Comparison of ENCODE assay signal across 20 cellular contexts in the genomic region with DNA sequence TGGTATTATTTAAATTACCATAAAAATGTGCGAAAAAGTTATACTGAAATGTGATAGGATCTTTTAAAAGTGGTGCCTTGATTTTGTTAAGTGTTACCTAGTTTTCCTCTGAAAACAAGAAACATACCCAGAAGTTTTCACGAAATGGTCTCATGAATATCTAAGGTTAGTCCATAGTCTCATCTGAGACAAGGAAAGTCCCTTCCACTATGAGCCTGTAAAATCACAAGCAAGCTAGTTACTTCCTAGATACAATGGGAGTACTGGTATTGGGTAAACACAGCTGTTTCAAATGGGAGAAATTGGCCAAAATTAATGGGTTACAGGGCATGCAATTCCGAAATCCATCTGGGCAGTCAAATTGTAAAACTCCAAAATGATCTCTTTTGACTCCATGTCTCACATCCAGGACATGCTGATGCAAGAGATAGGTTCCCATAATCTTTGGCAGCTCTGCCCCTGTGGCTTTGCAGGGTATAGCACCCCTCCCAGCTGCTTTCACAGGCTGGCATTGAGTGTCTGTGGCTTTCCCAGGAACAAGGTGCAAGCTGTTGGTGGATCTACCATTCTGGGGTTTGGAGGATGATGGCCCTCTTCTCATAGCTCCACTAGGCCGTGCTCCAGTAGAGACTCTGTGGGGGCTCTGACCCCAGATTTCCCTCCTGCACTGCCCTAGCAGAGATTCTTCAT.
A peak's percentile ranks its signal among the peaks of the same experiment; 100 is the strongest.
DNase-seq lines count a peak whose midpoint lies in the region; ATAC-seq and TF ChIP-seq lines count a peak whose summit lies in the region.
"Had no signal": no experiment of that assay in that cellular context is flagged by ENCODE, and none has a peak within 500 bp of the region (broad histone marks: within the 10 kb centered on the region; RNA-seq: fewer than 3 reads in every experiment).

No MANE protein-coding gene starts in this region.

- H3K4ac ChIP-seq in mesenchymal stem cell (ENCODE audit: low read depth in 1 of 2, low read length in 2 of 2), result no peak overlapping the region

- H4K8ac ChIP-seq in mesenchymal stem cell (ENCODE audit: low read length), result no peak overlapping the region

- no peak overlapping the region for H3K27ac Mint-ChIP-seq in chondrocyte (ENCODE audit: unreplicated experiment)
- no peak overlapping the region for H3K27ac Mint-ChIP-seq in activated CD8-positive, alpha-beta T cell treated with anti-CD3 and anti-CD28 coated beads, Interleukin-2, amount 10 ng/mL, durations not matched to agents 7 days and 5 days
- H3K27ac Mint-ChIP-seq: activated CD8-positive, alpha-beta T cell treated with anti-CD3 and anti-CD28 coated beads for 36 hours; CD8-positive, alpha-beta T cell; naive thymus-derived CD8-positive, alpha-beta T cell had no signal

- no peaks in the 10 kb centered on the region for H3K9me3 Mint-ChIP-seq in chondrocyte (ENCODE audit: low read depth)
- peaks cover 9% of the 10 kb centered on the region for H3K9me3 Mint-ChIP-seq in activated CD8-positive, alpha-beta T cell treated with anti-CD3 and anti-CD28 coated beads, Interleukin-2, amount 10 ng/mL, durations not matched to agents 7 days and 5 days (ENCODE audit: insufficient read depth)

- H2BK15ac ChIP-seq in mesenchymal stem cell (ENCODE audit: low read depth, poor library complexity, severe bottlenecking), result no peak overlapping the region

- no peak overlapping the region for H2BK12ac ChIP-seq in mesenchymal stem cell (ENCODE audit: low read length in 2 of 2)

- no peaks in the 10 kb centered on the region for H3K27me3 Mint-ChIP-seq in chondrocyte (ENCODE audit: low read depth)
- H3K27me3 Mint-ChIP-seq in activated CD8-positive, alpha-beta T cell treated with anti-CD3 and anti-CD28 coated beads, Interleukin-2, amount 10 ng/mL, durations not matched to agents 7 days and 5 days (ENCODE audit: low read depth), result no peaks in the 10 kb centered on the region
- H3K27me3 Mint-ChIP-seq: activated CD8-positive, alpha-beta T cell treated with anti-CD3 and anti-CD28 coated beads for 36 hours; naive thymus-derived CD8-positive, alpha-beta T cell had no signal

- H3K9me3 ChIP-seq in osteoblast (ENCODE audit: low read depth, low read length) (no peaks in the 10 kb centered on the region), mesenchymal stem cell (ENCODE audit: control insufficient read depth, low read length) (peaks cover 3% of the 10 kb centered on the region)

- peak; percentile 14 for TF ChIP-seq CTCF in chondrocyte (IDR thresholded peaks at IDR 0.05)
- TF ChIP-seq CTCF in osteoblast (IDR thresholded peaks at IDR 0.05; ENCODE audit: extremely low read depth, low read depth, low read length), result peak; percentile 9

- no peak overlapping the region for H3K18ac ChIP-seq in mesenchymal stem cell (ENCODE audit: low read depth in 1 of 2, low read length in 2 of 2)

- H3K36me3 Mint-ChIP-seq in chondrocyte (ENCODE audit: low read depth), result peaks cover 6% of the 10 kb centered on the region
- no peaks in the 10 kb centered on the region for H3K36me3 Mint-ChIP-seq in activated CD8-positive, alpha-beta T cell treated with anti-CD3 and anti-CD28 coated beads, Interleukin-2, amount 10 ng/mL, durations not matched to agents 7 days and 5 days (ENCODE audit: low read depth)
- H3K36me3 Mint-ChIP-seq: CD8-positive, alpha-beta T cell; naive thymus-derived CD8-positive, alpha-beta T cell had no signal

- H3K9ac ChIP-seq in mesenchymal stem cell (ENCODE audit: low read length), result no peak overlapping the region
- H3K9ac ChIP-seq: SK-N-SH had no signal

- no peak overlapping the region for H2AK5ac ChIP-seq in mesenchymal stem cell (ENCODE audit: low read length, severe bottlenecking)

- H3K4me1 ChIP-seq in osteoblast (ENCODE audit: insufficient read depth, low read length) (peaks cover 3% of the 10 kb centered on the region), mesenchymal stem cell (ENCODE audit: control insufficient read depth, insufficient read depth, low read depth, low read length) (no peaks in the 10 kb centered on the region)

- no peak overlapping the region for H2BK5ac ChIP-seq in mesenchymal stem cell (ENCODE audit: low read depth, low read length, poor library complexity, severe bottlenecking)

- CTCF ChIA-PET in activated CD8-positive, alpha-beta T cell treated with anti-CD3 and anti-CD28 coated beads, Interleukin-2, amount 10 ng/mL, durations not matched to agents 7 days and 5 days (lab: Charles Lee), result no interaction called here

- H4K91ac ChIP-seq in mesenchymal stem cell (ENCODE audit: low read length), result no peak overlapping the region

- H3K27ac ChIP-seq in osteoblast (ENCODE audit: low read depth, low read length) (no peak overlapping the region), mesenchymal stem cell (ENCODE audit: low read length, poor library complexity, severe bottlenecking) (no peak overlapping the region)

- H3K79me2 ChIP-seq in osteoblast (ENCODE audit: insufficient read depth, low read length), result peaks cover 6% of the 10 kb centered on the region

- H3K36me3 ChIP-seq in osteoblast (ENCODE audit: insufficient read depth, low read length) (peaks cover 5% of the 10 kb centered on the region), mesenchymal stem cell (ENCODE audit: control insufficient read depth in 1 of 2, insufficient read depth in 2 of 2, low read depth in 1 of 2, low read length in 2 of 2) (peaks cover 5 to 16% of the 10 kb centered on the region in 2 experiments)

- no peak overlapping the region for H2AFZ ChIP-seq in osteoblast (ENCODE audit: low read length)
- H2AFZ ChIP-seq in mesenchymal stem cell (ENCODE audit: low read depth, low read length), result no peak overlapping the region

- no peak overlapping the region for H3K4me3 Mint-ChIP-seq in chondrocyte (ENCODE audit: unreplicated experiment)
- H3K4me3 Mint-ChIP-seq in activated CD8-positive, alpha-beta T cell treated with anti-CD3 and anti-CD28 coated beads, Interleukin-2, amount 10 ng/mL, durations not matched to agents 7 days and 5 days, result no peak overlapping the region
- H3K4me3 Mint-ChIP-seq: activated CD8-positive, alpha-beta T cell treated with anti-CD3 and anti-CD28 coated beads for 36 hours; CD8-positive, alpha-beta T cell; naive thymus-derived CD8-positive, alpha-beta T cell had no signal

- no peak overlapping the region for H3K4me2 ChIP-seq in osteoblast (ENCODE audit: insufficient read depth, low read length)
- no peak overlapping the region for H3K4me2 ChIP-seq in mesenchymal stem cell (ENCODE audit: low read length, poor library complexity, severe bottlenecking)
- H3K4me2 ChIP-seq: SK-N-SH had no signal

- H4K20me1 ChIP-seq in osteoblast (ENCODE audit: insufficient read depth, low read length), result no peaks in the 10 kb centered on the region

- H2BK120ac ChIP-seq in mesenchymal stem cell (ENCODE audit: low read depth, low read length), result no peak overlapping the region

- no peak for ATAC-seq in activated CD8-positive, alpha-beta T cell treated with anti-CD3 and anti-CD28 coated beads, Interleukin-2, amount 10 ng/mL, durations not matched to agents 7 days and 5 days
- ATAC-seq: activated CD8-positive, alpha-beta T cell treated with anti-CD3 and anti-CD28 coated beads for 36 hours; CD8-positive, alpha-beta T cell; naive thymus-derived CD8-positive, alpha-beta T cell; right cardiac atrium had no signal

- H3K4me3 ChIP-seq in osteoblast (ENCODE audit: insufficient read depth, low read length) (no peak overlapping the region), mesenchymal stem cell (ENCODE audit: insufficient read depth in 1 of 2, low read depth in 1 of 2, low read length in 2 of 2) (no peak overlapping the region)

- H3K79me1 ChIP-seq in mesenchymal stem cell (replicated peaks; ENCODE audit: low read length, poor library complexity, severe bottlenecking), result peaks cover 9% of the 10 kb centered on the region

- H3K4me1 Mint-ChIP-seq in chondrocyte (ENCODE audit: low read depth), result peaks cover 3% of the 10 kb centered on the region
- H3K4me1 Mint-ChIP-seq in activated CD8-positive, alpha-beta T cell treated with anti-CD3 and anti-CD28 coated beads, Interleukin-2, amount 10 ng/mL, durations not matched to agents 7 days and 5 days (ENCODE audit: low read depth), result no peaks in the 10 kb centered on the region
- H3K4me1 Mint-ChIP-seq: naive thymus-derived CD8-positive, alpha-beta T cell had no signal

- DNase-seq in DMS53 (lab: John Stamatoyannopoulos, UW) (peak; percentile 65), DMS53 treated with DMSO at 0.1 percent for 48 hours (lab: John Stamatoyannopoulos, UW; ENCODE audit: unreplicated experiment) (no peak), MV-4-11 (lab: John Stamatoyannopoulos, UW) (peak; percentile 16), chondrocyte (ENCODE audit: low spot score) (no peak), osteoblast (ENCODE audit: insufficient read length, low spot score, missing footprints) (no peak), mesenchymal stem cell (no peak)
- DNase-seq in activated CD8-positive, alpha-beta T cell treated with anti-CD3 and anti-CD28 coated beads, Interleukin-2, amount 10 ng/mL, durations not matched to agents 7 days and 5 days, result no peak
- no peak for DNase-seq in stimulated activated CD4-positive, alpha-beta T cell treated with anti-CD3 and anti-CD28 coated beads, Interleukin-2, amount 100 ng/mL, for 24 hours
- DNase-seq: 8988T; activated CD8-positive, alpha-beta T cell treated with anti-CD3 and anti-CD28 coated beads for 36 hours; activated effector memory CD4-positive, alpha-beta T cell treated with Interleukin-2 at 50 U/mL for 16 hours; aorta; CD8-positive, alpha-beta T cell; HCEC 1CT; Karpas-422; naive thymus-derived CD8-positive, alpha-beta T cell; NCI-H2107; right cardiac atrium; SK-N-SH; stimulated activated CD4-positive, alpha-beta T cell treated with anti-CD3 and anti-CD28 coated beads, Interleukin-2, amount 100 ng/mL, for 48 hours had no signal

- no peak overlapping the region for H3K14ac ChIP-seq in mesenchymal stem cell (ENCODE audit: low read length in 2 of 2)

- H3K23ac ChIP-seq in mesenchymal stem cell (ENCODE audit: low read length in 2 of 2), result no peak overlapping the region

- POLR2A ChIA-PET in activated CD8-positive, alpha-beta T cell treated with anti-CD3 and anti-CD28 coated beads, Interleukin-2, amount 10 ng/mL, durations not matched to agents 7 days and 5 days (lab: Charles Lee), result no interaction called here

- H3K27me3 ChIP-seq in osteoblast (ENCODE audit: insufficient read depth, low read length), result no peaks in the 10 kb centered on the region
- no peaks in the 10 kb centered on the region for H3K27me3 ChIP-seq in mesenchymal stem cell (ENCODE audit: control insufficient read depth in 1 of 2, insufficient read depth in 1 of 2, low read length in 2 of 2)

- 98% methylated on average over 3 of the region's 4 CpGs for WGBS in mesenchymal stem cell

Comparison
In these comparisons a context has a peak if more than half of its experiments do, and no peak if none do; other contexts are left out.
1. DNase-seq: peak in DMS53 (single experiment) and MV-4-11 (single experiment); none in DMS53 treated with DMSO at 0.1 percent for 48 hours (single experiment), chondrocyte (single experiment), osteoblast (single experiment), activated CD8-positive, alpha-beta T cell treated with anti-CD3 and anti-CD28 coated beads, Interleukin-2, amount 10 ng/mL, durations not matched to agents 7 days and 5 days (single experiment), mesenchymal stem cell (single experiment) and stimulated activated CD4-positive, alpha-beta T cell treated with anti-CD3 and anti-CD28 coated beads, Interleukin-2, amount 100 ng/mL, for 24 hours (0 of 2).